ENCODE assay signal across 25 cellular contexts in genomic region chr7:157952050-157952667, GRCh38.
"Had no signal": no experiment of that assay in that cellular context is flagged by ENCODE, and none has a peak within 500 bp of the region (broad histone marks: within the 10 kb centered on the region; RNA-seq: fewer than 3 reads in every experiment).

No MANE protein-coding gene starts in this region.

- H3K4me1 Mint-ChIP-seq: memory B cell, mesothelial cell of epicardium, naive B cell, nephron progenitor cell had no signal

- H3K27ac Mint-ChIP-seq: memory B cell, mesothelial cell of epicardium, naive B cell, nephron progenitor cell had no signal

- H3K4me3 ChIP-seq: cardiac muscle cell, esophagus muscularis mucosa, lung, mucosa of descending colon, pancreas, right lobe of liver, testis, tibial artery, upper lobe of left lung, uterus had no signal

- H3K27ac ChIP-seq: cardiac muscle cell, esophagus muscularis mucosa, neutrophil, pancreas, right lobe of liver, testis, tibial artery, upper lobe of left lung, uterus had no signal

- DNase-seq: effector CD8-positive, alpha-beta T cell; foreskin melanocyte; hypothalamus; left ventricle myocardium superior; naive B cell; nephron progenitor cell; pancreas; retina; small intestine; stimulated activated CD4-positive, alpha-beta T cell treated with anti-CD3 and anti-CD28 coated beads, Interleukin-15, amount 100 ng/mL, for 24 hours; stimulated activated CD4-positive, alpha-beta T cell treated with anti-CD3 and anti-CD28 coated beads, Interleukin-2, amount 100 ng/mL, for 48 hours; stimulated activated naive CD4-positive, alpha-beta T cell; substantia nigra; testis; tibial artery; upper lobe of left lung; uterus had no signal

- H3K36me3 Mint-ChIP-seq: memory B cell, mesothelial cell of epicardium, naive B cell had no signal

- H3K4me3 Mint-ChIP-seq: memory B cell, mesothelial cell of epicardium, naive B cell, nephron progenitor cell had no signal

- ATAC-seq: left ventricle myocardium superior, mucosa of descending colon, pancreas had no signal

- H3K4me1 ChIP-seq: esophagus muscularis mucosa, pancreas, right lobe of liver, testis, tibial artery, upper lobe of left lung, uterus had no signal

- H3K9me3 ChIP-seq: neutrophil, right lobe of liver, testis, uterus had no signal

- H3K27me3 ChIP-seq: cardiac muscle cell, neutrophil, pancreas, right lobe of liver, testis, tibial artery, upper lobe of left lung, uterus had no signal
